Comparison of ENCODE assay signal across 11 cellular contexts in the genomic region with DNA sequence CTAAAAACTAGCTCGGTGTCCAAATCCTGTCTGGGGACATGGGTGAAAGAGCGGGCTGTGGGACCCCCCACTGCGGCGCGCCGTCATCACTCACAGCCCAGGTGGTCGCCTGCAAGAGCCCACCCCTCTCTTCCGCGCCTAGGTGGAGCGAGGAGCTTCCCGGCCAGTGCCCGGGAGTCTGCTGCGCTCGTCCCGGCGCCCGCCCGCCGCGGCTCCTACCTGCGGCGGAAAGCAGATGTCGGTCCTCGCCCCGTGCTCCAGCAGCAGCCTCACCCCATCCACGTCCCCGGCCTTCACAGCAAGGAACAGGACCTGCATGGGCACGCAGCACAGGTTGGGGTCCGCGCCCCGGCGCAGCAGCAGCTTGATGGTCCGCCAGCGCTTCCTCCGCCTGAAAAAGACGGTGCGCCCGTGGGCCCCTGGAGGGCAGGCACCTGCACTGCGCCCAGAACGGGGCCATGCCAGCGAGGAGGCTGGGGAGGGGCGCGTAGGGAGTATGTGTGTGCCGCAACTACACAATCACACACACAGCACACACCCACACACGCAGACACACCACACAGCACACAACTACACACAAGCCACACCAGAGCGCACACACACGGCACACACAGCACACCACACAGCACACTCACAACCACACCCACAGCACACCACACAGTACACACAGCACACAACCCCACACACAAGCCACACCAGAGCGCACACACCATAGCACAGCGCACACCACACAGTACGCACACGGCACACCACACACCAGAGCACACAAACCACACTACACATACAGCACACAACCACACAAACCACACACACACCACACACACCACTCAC. TPM values are rescaled to one million over a fixed set of nuclear protein-coding genes. Genes with fewer than 3 reads are reported as not detected.
DNase-seq lines count a peak whose midpoint lies in the region; ATAC-seq and TF ChIP-seq lines count a peak whose summit lies in the region.
"Had no signal": no experiment of that assay in that cellular context is flagged by ENCODE, and none has a peak within 500 bp of the region (broad histone marks: within the 10 kb centered on the region; RNA-seq: fewer than 3 reads in every experiment).

No MANE protein-coding gene starts in this region.

- BruUV-seq in mammary epithelial cell (replicated peaks; lab: Mats Ljungman, UMichigan) = no TSS peak
- BruUV-seq in MCF 10A (replicated peaks; lab: Mats Ljungman, UMichigan) = no TSS peak

- no peak overlapping the region for H3K27ac Mint-ChIP-seq in MCF 10A (ENCODE audit: low read depth, unreplicated experiment)
- H3K27ac Mint-ChIP-seq: progenitor cell of endocrine pancreas had no signal

- no peaks in the 10 kb centered on the region for H3K4me1 ChIP-seq in mammary epithelial cell (ENCODE audit: insufficient read depth, low read length)
- peaks cover 0 to 11% (median 4%) of the 10 kb centered on the region in 4 donors for H3K4me1 ChIP-seq in upper lobe of left lung

- H3K9me3 Mint-ChIP-seq in MCF 10A (ENCODE audit: unreplicated experiment) = peaks cover 7% of the 10 kb centered on the region

- dilution Hi-C loops in mammary epithelial cell (cut with HindIII; ENCODE audit: low sequenced_read_pairs) = no loop called here

- DNase-seq in mammary epithelial cell (no peak), MCF 10A (ENCODE audit: unreplicated experiment) (no peak), coronary artery (ENCODE audit: low spot score) (peak; percentile 64), left lobe of liver (ENCODE audit: low spot score) (peak; percentile 40), upper lobe of left lung (peak in 1 of 2 donors; percentile 78), omental fat pad (ENCODE audit: low spot score) (no peak), COLO668 (lab: John Stamatoyannopoulos, UW; ENCODE audit: unreplicated experiment) (no peak)
- DNase-seq: NCI-H446 had no signal

- H2AFZ ChIP-seq in mammary epithelial cell (ENCODE audit: low read depth, low read length) = peak overlapping the region; percentile 36

- H4K20me1 ChIP-seq in mammary epithelial cell (ENCODE audit: insufficient read depth, low read length) = no peaks in the 10 kb centered on the region

- peak overlapping the region; percentile 42 for H3K4me2 ChIP-seq in mammary epithelial cell (ENCODE audit: insufficient read depth, low read depth, low read length)

- H3K36me3 ChIP-seq in mammary epithelial cell (ENCODE audit: insufficient read depth, low read length) (no peaks in the 10 kb centered on the region), upper lobe of left lung (peaks cover 0 to 21% (median 10%) of the 10 kb centered on the region in 4 donors)

- no peak overlapping the region for H3K4me3 Mint-ChIP-seq in MCF 10A (ENCODE audit: unreplicated experiment)

- H3K9ac ChIP-seq in mammary epithelial cell (ENCODE audit: insufficient read depth, low read length) = no peak overlapping the region

- no peaks in the 10 kb centered on the region for H3K4me1 Mint-ChIP-seq in MCF 10A (ENCODE audit: insufficient read depth, unreplicated experiment)

- CTCF ChIA-PET in mammary epithelial cell (lab: Charles Lee; ENCODE audit: low non-redundant PET) (no interaction called here), MCF 10A (lab: Yijun Ruan, JAX) (interaction anchor here (0.5 kb wide), 1 partner anchor 546 kb away, joined by 3 read pairs; no protein-coding TSS in a partner anchor)

- no peak for TF ChIP-seq POLR2A in upper lobe of left lung (IDR thresholded peaks at IDR 0.05)

- no peaks in the 10 kb centered on the region for H3K79me2 ChIP-seq in mammary epithelial cell (ENCODE audit: insufficient read depth, low read length)

- intact Hi-C loops in mammary epithelial cell (cut with micrococcal nuclease) = no loop called here
- intact Hi-C loops in MCF 10A (cut with micrococcal nuclease) = no loop called here

- peaks cover 9% of the 10 kb centered on the region for H3K9me3 ChIP-seq in mammary epithelial cell (replicated peaks; ENCODE audit: insufficient read depth, low read length)
- no peaks in the 10 kb centered on the region for H3K9me3 ChIP-seq in upper lobe of left lung

- H3K4me3 ChIP-seq in mammary epithelial cell (replicated peaks in 1 of 3; ENCODE audit: insufficient read depth in 1 of 3, low read depth in 2 of 3, low read length in 3 of 3) = peak overlapping the region in 1 of 3 experiments; percentile 8
- peak overlapping the region; percentile 39 for H3K4me3 ChIP-seq in coronary artery
- no peak overlapping the region for H3K4me3 ChIP-seq in upper lobe of left lung

- no peaks in the 10 kb centered on the region for H3K27me3 Mint-ChIP-seq in MCF 10A (ENCODE audit: insufficient read depth, unreplicated experiment)

- ATAC-seq in left lobe of liver (peak; percentile 16), upper lobe of left lung (ENCODE audit: low FRiP score in 2 of 2) (peak; percentile 4 to 58), omental fat pad (ENCODE audit: low FRiP score) (no peak), GM19395 (IDR thresholded peaks at IDR 0.05; ENCODE audit: unreplicated experiment) (no peak)

- TF ChIP-seq EP300 in upper lobe of left lung (IDR thresholded peaks at IDR 0.05) = no peak

- H3K27me3 ChIP-seq in mammary epithelial cell (ENCODE audit: insufficient read depth, low read length) (no peaks in the 10 kb centered on the region), upper lobe of left lung (no peaks in the 10 kb centered on the region)

- peaks cover 51% of the 10 kb centered on the region for H3K36me3 Mint-ChIP-seq in MCF 10A (ENCODE audit: insufficient read depth, unreplicated experiment)

- H3K27ac ChIP-seq in mammary epithelial cell (ENCODE audit: insufficient read depth, low read depth, low read length) (no peak overlapping the region), coronary artery (no peak overlapping the region), upper lobe of left lung (no peak overlapping the region)
- H3K27ac ChIP-seq: C4-2B had no signal

- WGBS in mammary epithelial cell (ENCODE audit: low coverage, missing lambda C conversion rate) = 29% methylated on average over 24 of the region's 51 CpGs
- WGBS in upper lobe of left lung, 2 donors = 39 to 84% methylated on average over 9 to 47 of the region's 51 CpGs

- POLR2A ChIA-PET in MCF 10A (lab: Yijun Ruan, JAX) = no interaction called here

- TF ChIP-seq CTCF in mammary epithelial cell (conservative IDR thresholded peaks at IDR 0.05 in 1 of 2, IDR thresholded peaks at IDR 0.05 in 1 of 2; ENCODE audit: extremely low read depth in 1 of 2, insufficient read depth in 1 of 2, low read depth in 1 of 2, low read length in 2 of 2) = no peak
- TF ChIP-seq CTCF in MCF 10A (IDR thresholded peaks at IDR 0.05; ENCODE audit: unreplicated experiment) = no peak
- no peak for TF ChIP-seq CTCF in coronary artery (IDR thresholded peaks at IDR 0.05)
- no peak for TF ChIP-seq CTCF in upper lobe of left lung (IDR thresholded peaks at IDR 0.05)
- no peak for TF ChIP-seq CTCF in omental fat pad (IDR thresholded peaks at IDR 0.05)

- in situ Hi-C loops in mammary epithelial cell (cut with MboI; ENCODE audit: low sequenced_read_pairs in 2 of 2) = loop anchor here (25.0 kb wide), 1 partner anchor 317 kb away; no protein-coding TSS in a partner anchor

RNA-seq across cellular contexts. Expression of a gene that starts 37.4 kb away (rescaled TPM):
- total RNA-seq in mammary epithelial cell (10 to 100 TPM in 1 of 2 donors, 1 to 10 TPM in 1; 7.7 to 11.7 TPM), MCF 10A (2022) (19.5 and 22.2 TPM in 2 replicates), left lobe of liver (13.1 TPM), upper lobe of left lung (10 to 100 TPM; 23.7 to 97.4 (median 26.9) TPM), omental fat pad (10 to 100 TPM in 3 of 4 donors, 1 to 10 TPM in 1; 8.3 to 23.2 (median 16.7) TPM)
- 4.1 TPM for polyA plus RNA-seq in mammary epithelial cell
- 5.7 TPM for polyA minus RNA-seq in mammary epithelial cell

RNA-seq across cellular contexts. Expression of a gene that starts 39.8 kb away (rescaled TPM):
- total RNA-seq in mammary epithelial cell = 1 to 10 TPM; 2.8 to 3.2 TPM
- polyA plus RNA-seq in mammary epithelial cell = 2.6 TPM
- 0.62 TPM for polyA minus RNA-seq in mammary epithelial cell
- 3.8 and 5.2 TPM in 2 replicates for total RNA-seq in MCF 10A (2022)
- total RNA-seq in left lobe of liver = 2.0 TPM
- 10 to 100 TPM in 1 of 6 donors, 1 to 10 TPM in 5; 3.2 to 30.4 (median 5.7) TPM for total RNA-seq in upper lobe of left lung
- 1 to 10 TPM; 3.3 to 5.5 (median 4.7) TPM for total RNA-seq in omental fat pad

RNA-seq across cellular contexts. Expression of a gene that starts 47.9 kb away (rescaled TPM):
- total RNA-seq in mammary epithelial cell (10 to 100 TPM; 12.5 to 40.6 TPM), MCF 10A (2022) (31.5 and 33.7 TPM in 2 replicates), left lobe of liver (40.6 TPM), upper lobe of left lung (100 to 1,000 TPM in 5 of 6 donors, 10 to 100 TPM in 1; 71.0 to 264 (median 123) TPM), omental fat pad (10 to 100 TPM; 41.6 to 97.4 (median 71.8) TPM)
- 12.8 TPM for polyA plus RNA-seq in mammary epithelial cell
- polyA minus RNA-seq in mammary epithelial cell = 42.5 TPM

Comparison
In these comparisons a context has a peak if more than half of its experiments do, and no peak if none do; other contexts are left out.
1. DNase-seq: peak in coronary artery (single experiment) and left lobe of liver (single experiment); none in mammary epithelial cell (single experiment), MCF 10A (single experiment), omental fat pad (single experiment) and COLO668 (single experiment).
2. ATAC-seq: peak in left lobe of liver (single experiment) and upper lobe of left lung (2 of 2); none in omental fat pad (single experiment) and GM19395 (single experiment).